ENCODE assay signal across 8 cellular contexts in genomic region chr17:40340880-40341807, GRCh38. TPM values are rescaled to one million over a fixed set of nuclear protein-coding genes. Genes with fewer than 3 reads are reported as not detected.
DNase-seq lines count a peak whose midpoint lies in the region; ATAC-seq and TF ChIP-seq lines count a peak whose summit lies in the region.

No MANE protein-coding gene starts in this region.

- H3K27ac ChIP-seq in dorsolateral prefrontal cortex (peak overlapping the region in 58 of 59 donors; percentile 23 to 92 (median 83)), lower lobe of right lung (peak overlapping the region; percentile 96)

- peak overlapping the region; percentile 46 to 85 (median 72) for H3K4me3 ChIP-seq in dorsolateral prefrontal cortex
- H3K4me3 ChIP-seq in lower lobe of right lung: peak overlapping the region; percentile 92

- DNase-seq in NCI-H2196 treated with DMSO at 0.1 percent for 48 hours (lab: John Stamatoyannopoulos, UW; ENCODE audit: unreplicated experiment) (peak; percentile 69), dorsolateral prefrontal cortex (peak; percentile 55 to 89 (median 78)), lower lobe of right lung (peak; percentile 97)
- peak; percentile 82 to 87 for DNase-seq in activated CD4-positive, alpha-beta T cell treated with anti-CD3 and anti-CD28 coated beads, Interleukin-2, amount 50 U/mL, for 48 hours
- peak in 2 of 3 experiments; percentile 71 to 76 for DNase-seq in stimulated activated CD4-positive, alpha-beta T cell treated with anti-CD3 and anti-CD28 coated beads, TNF-alpha, amount 100 ng/mL, for 4 hours (ENCODE audit: low read depth in 3 of 3)

- intact Hi-C loops in dorsolateral prefrontal cortex (cut with DNase I): no loop called here
- intact Hi-C loops in lower lobe of right lung (cut with DNase I): no loop called here

- no peaks in the 10 kb centered on the region for H3K36me3 ChIP-seq in lower lobe of right lung

- TF ChIP-seq CTCF in GM12872 (IDR thresholded peaks at IDR 0.05; ENCODE audit: insufficient read depth, low read depth, low read length) (peak; percentile 25; the same call in 1 of the 3 replicates), dorsolateral prefrontal cortex (IDR thresholded peaks at IDR 0.05 in 54 of 56, conservative IDR thresholded peaks at IDR 0.05 in 2 of 56; ENCODE audit: low read depth in 1 of 56, partially characterized antibody in 56 of 56) (peak in 11 of 56 donors; percentile 10 to 30 (median 20)), lower lobe of right lung (IDR thresholded peaks at IDR 0.05) (peak; percentile 39)

- no peaks in the 10 kb centered on the region for H3K9me3 ChIP-seq in lower lobe of right lung

- ATAC-seq in HG02678 (IDR thresholded peaks at IDR 0.05; ENCODE audit: unreplicated experiment) (peak; percentile 69), lower lobe of right lung (peak; percentile 74 to 85), HG03457 (IDR thresholded peaks at IDR 0.05; ENCODE audit: unreplicated experiment) (no peak)

- peaks cover 79% of the 10 kb centered on the region for H3K4me1 ChIP-seq in lower lobe of right lung

- H3K27me3 ChIP-seq in dorsolateral prefrontal cortex: no peaks in the 10 kb centered on the region
- no peaks in the 10 kb centered on the region for H3K27me3 ChIP-seq in lower lobe of right lung (ENCODE audit: low read depth)

RNA-seq across cellular contexts. Expression of gene GJD3, which starts 23.4 kb away (rescaled TPM):
- total RNA-seq in dorsolateral prefrontal cortex (1 to 10 TPM in 4 of 120 experiments, under 1 TPM in 18, not detected in 98; 0.48 to 1.7 (median 0.75) TPM), lower lobe of right lung (3.1 TPM)

RNA-seq across cellular contexts. Expression of gene RARA, which starts 32.2 kb away (rescaled TPM):
- total RNA-seq in dorsolateral prefrontal cortex: 10 to 100 TPM; 10.4 to 38.8 (median 22.5) TPM
- 82.6 TPM for total RNA-seq in lower lobe of right lung

RNA-seq across cellular contexts. Expression of gene CDC6, which starts 53.5 kb away (rescaled TPM):
- 10 to 100 TPM in 12 of 120 experiments, 1 to 10 TPM in 108; 1.0 to 12.6 (median 6.7) TPM for total RNA-seq in dorsolateral prefrontal cortex
- total RNA-seq in lower lobe of right lung: 2.3 TPM
